ENCODE assay signal across 9 cellular contexts in genomic region chr2:110114007-110114591, GRCh38. TPM values are rescaled to one million over a fixed set of nuclear protein-coding genes. Genes with fewer than 3 reads are reported as not detected.
DNase-seq lines count a peak whose midpoint lies in the region; ATAC-seq and TF ChIP-seq lines count a peak whose summit lies in the region.
"Had no signal": no experiment of that assay in that cellular context is flagged by ENCODE, and none has a peak within 500 bp of the region (broad histone marks: within the 10 kb centered on the region; RNA-seq: fewer than 3 reads in every experiment).

No MANE protein-coding gene starts in this region.

- intact Hi-C loops in psoas muscle (cut with DNase I): no loop called here

- 50 to 59% (median 56%) methylated on average over 7 of the region's 7 CpGs for WGBS in psoas muscle, 3 donors

- TF ChIP-seq CTCF in epithelial cell of esophagus (IDR thresholded peaks at IDR 0.05; ENCODE audit: insufficient read depth, low read depth, low read length, missing control alignments) (peak; percentile 43), psoas muscle (IDR thresholded peaks at IDR 0.05) (no peak)

- ATAC-seq in psoas muscle (peak in 2 of 4 donors; percentile 26 to 34), HG02623 (IDR thresholded peaks at IDR 0.05; ENCODE audit: unreplicated experiment) (no peak), HG02840 (IDR thresholded peaks at IDR 0.05; ENCODE audit: low FRiP score, unreplicated experiment) (no peak), HG02678 (IDR thresholded peaks at IDR 0.05; ENCODE audit: unreplicated experiment) (no peak)

- peaks cover 0 to 36% (median 8%) of the 10 kb centered on the region in 3 donors for H3K27me3 ChIP-seq in psoas muscle (ENCODE audit: insufficient read depth in 3 of 3, low read length in 2 of 3)
- H3K27me3 ChIP-seq: right lobe of liver had no signal

- H3K4me1 ChIP-seq in psoas muscle: no peaks in the 10 kb centered on the region
- H3K4me1 ChIP-seq: right lobe of liver had no signal

- peak overlapping the region; percentile 2 for H3K27ac ChIP-seq in psoas muscle
- H3K27ac ChIP-seq: right lobe of liver had no signal

- H3K36me3 ChIP-seq in psoas muscle (ENCODE audit: insufficient read depth in 1 of 2, low read depth in 1 of 2): no peaks in the 10 kb centered on the region
- H3K36me3 ChIP-seq: right lobe of liver had no signal

- H3K9me3 ChIP-seq in psoas muscle: no peaks in the 10 kb centered on the region
- H3K9me3 ChIP-seq: right lobe of liver had no signal

- DNase-seq in Daoy (ENCODE audit: low read depth) (peak; percentile 48), NCI-H345 treated with DMSO at 0.1 percent for 48 hours (lab: John Stamatoyannopoulos, UW; ENCODE audit: unreplicated experiment) (peak; percentile 44), epithelial cell of esophagus (ENCODE audit: low read depth) (peak; percentile 88), psoas muscle (peak in 1 of 2 donors; percentile 29), cortex of kidney (lab: John Stamatoyannopoulos, UW) (no peak)
- DNase-seq: right lobe of liver had no signal

- H3K4me3 ChIP-seq in epithelial cell of esophagus (ENCODE audit: low read length) (peak overlapping the region; percentile 91), psoas muscle (peak overlapping the region; percentile 58)
- H3K4me3 ChIP-seq: right lobe of liver had no signal

RNA-seq across cellular contexts. Expression of gene MALL, which starts 1.5 kb away (rescaled TPM):
- total RNA-seq in Daoy (2014; rRNA removed; shearing (Covaris generic)): 0.34 TPM in 1 of 2 replicates, not detected in the other
- 10 to 100 TPM in 1 of 4 donors, 1 to 10 TPM in 3; 4.7 to 10.0 (median 8.7) TPM for total RNA-seq in psoas muscle
- polyA plus RNA-seq in psoas muscle: 1 to 10 TPM; 2.6 to 4.8 (median 4.2) TPM
